Comparison of ENCODE assay signal across 15 cellular contexts in the genomic region with DNA sequence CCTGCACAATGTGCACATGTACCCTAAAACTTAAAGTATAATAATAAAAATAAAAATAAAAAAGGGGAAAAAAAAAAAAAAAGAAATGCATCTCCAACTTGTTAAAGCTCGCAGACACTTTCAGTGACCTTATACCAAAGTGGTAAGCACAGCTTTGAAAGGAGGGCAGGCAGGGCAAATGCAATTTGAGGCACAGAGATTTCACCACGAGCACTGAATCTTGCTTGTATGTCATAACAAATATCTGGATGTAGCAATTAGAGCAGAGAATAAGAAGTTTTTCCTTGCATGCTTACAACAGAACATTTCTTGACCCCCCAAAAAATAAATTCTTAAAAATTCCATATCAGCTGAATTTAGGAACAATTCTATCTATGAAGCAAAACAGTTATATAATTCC.
DNase-seq lines count a peak whose midpoint lies in the region; ATAC-seq, FAIRE-seq and TF ChIP-seq lines count a peak whose summit lies in the region.
"Had no signal": no experiment of that assay in that cellular context is flagged by ENCODE, and none has a peak within 500 bp of the region (broad histone marks: within the 10 kb centered on the region; RNA-seq: fewer than 3 reads in every experiment).

No MANE protein-coding gene starts in this region.

- H3K4me1 ChIP-seq in left ventricle myocardium inferior (peaks cover 50% of the 10 kb centered on the region), K562 (replicated peaks in 1 of 2; ENCODE audit: control insufficient read depth in 2 of 2, insufficient read depth in 2 of 2, low read length in 2 of 2) (peaks cover 0 to 16% of the 10 kb centered on the region in 2 experiments; a peak in 3 of 5 replicates), mesenchymal stem cell (ENCODE audit: control insufficient read depth, insufficient read depth, low read depth, low read length) (peaks cover 5% of the 10 kb centered on the region), thyroid gland (peaks cover 52 to 73% of the 10 kb centered on the region in 2 donors)

- CTCF ChIA-PET in K562 (lab: Yijun Ruan, JAX; ENCODE audit: low intra/inter-chr PET ratio), result no interaction called here

- no peak for TF ChIP-seq RAD21 in K562 (CRISPR knock-in tag; conservative IDR thresholded peaks at IDR 0.05 in 1 of 2, IDR thresholded peaks at IDR 0.05 in 1 of 2)

- H2BK15ac ChIP-seq in mesenchymal stem cell (ENCODE audit: low read depth, poor library complexity, severe bottlenecking), result no peak overlapping the region

- no peaks in the 10 kb centered on the region for H3K36me3 ChIP-seq in left ventricle myocardium inferior
- no peaks in the 10 kb centered on the region for H3K36me3 ChIP-seq in K562 (ENCODE audit: control insufficient read depth, insufficient read depth, low read length)
- H3K36me3 ChIP-seq in mesenchymal stem cell (ENCODE audit: control insufficient read depth in 1 of 2, insufficient read depth in 2 of 2, low read depth in 1 of 2, low read length in 2 of 2), result peaks cover 0 to 64% of the 10 kb centered on the region in 2 experiments
- no peaks in the 10 kb centered on the region for H3K36me3 ChIP-seq in thyroid gland
- H3K36me3 ChIP-seq: BLaER1 treated with 17β-estradiol and CSF1 and Interleukin-3, amounts not matched to agents 10 nM and 100 nM had no signal

- H3K79me1 ChIP-seq in mesenchymal stem cell (replicated peaks; ENCODE audit: low read length, poor library complexity, severe bottlenecking), result peaks cover 12% of the 10 kb centered on the region

- H2BK12ac ChIP-seq in mesenchymal stem cell (ENCODE audit: low read length in 2 of 2), result no peak overlapping the region

- no peak for TF ChIP-seq CTCF in left ventricle myocardium inferior (IDR thresholded peaks at IDR 0.05; ENCODE audit: borderline replicate concordance)
- TF ChIP-seq CTCF in K562 (IDR thresholded peaks at IDR 0.05 in 2 of 3, conservative IDR thresholded peaks at IDR 0.05 in 1 of 3; ENCODE audit: insufficient read depth in 2 of 3, low read depth in 1 of 3, low read length in 3 of 3), result no peak
- no peak for TF ChIP-seq CTCF in thyroid gland (IDR thresholded peaks at IDR 0.05)

- no peaks in the 10 kb centered on the region for H3K79me2 ChIP-seq in K562 (ENCODE audit: control insufficient read depth, insufficient read depth, low read length)

- no peak for ATAC-seq in left cardiac atrium
- ATAC-seq in K562, result no peak
- ATAC-seq: GM23338 had no signal

- H3K4me2 ChIP-seq in K562 (ENCODE audit: insufficient read depth, low read length) (no peak overlapping the region), mesenchymal stem cell (ENCODE audit: low read length, poor library complexity, severe bottlenecking) (no peak overlapping the region)
- H3K4me2 ChIP-seq: GM23338 had no signal

- no peak overlapping the region for H2BK5ac ChIP-seq in mesenchymal stem cell (ENCODE audit: low read depth, low read length, poor library complexity, severe bottlenecking)

- H3K9me1 ChIP-seq in K562 (ENCODE audit: control insufficient read depth, insufficient read depth, low read length), result no peaks in the 10 kb centered on the region

- H3K4me3 ChIP-seq in left ventricle myocardium inferior (no peak overlapping the region), K562 (no peak overlapping the region), mesenchymal stem cell (ENCODE audit: insufficient read depth in 1 of 2, low read depth in 1 of 2, low read length in 2 of 2) (no peak overlapping the region), thyroid gland (replicated peaks in 1 of 3) (no peak overlapping the region)
- H3K4me3 ChIP-seq: BLaER1 treated with 17β-estradiol and CSF1 and Interleukin-3, amounts not matched to agents 10 nM and 100 nM; GM23338 had no signal

- H3K9ac ChIP-seq in K562 (ENCODE audit: insufficient read depth in 1 of 2, low read depth in 2 of 2, low read length in 2 of 2), result no peak overlapping the region
- peak overlapping the region; percentile 86 for H3K9ac ChIP-seq in mesenchymal stem cell (ENCODE audit: low read length)
- H3K9ac ChIP-seq: BLaER1 treated with 17β-estradiol and CSF1 and Interleukin-3, amounts not matched to agents 10 nM and 100 nM had no signal

- H4K8ac ChIP-seq in mesenchymal stem cell (ENCODE audit: low read length), result no peak overlapping the region

- DNase-seq in left ventricle myocardium inferior (no peak), left cardiac atrium (no peak), K562 (ENCODE audit: extremely low read depth in 1 of 4, low spot score in 3 of 4) (no peak), mesenchymal stem cell (no peak), thyroid gland (no peak), cortex of kidney (lab: John Stamatoyannopoulos, UW) (no peak), NCI-H2171 (lab: John Stamatoyannopoulos, UW) (no peak), cerebellum (ENCODE audit: low spot score) (no peak)
- DNase-seq: CD4-positive, CD25-positive, alpha-beta regulatory T cell; DMS53; GF-D8; H7 had no signal

- FAIRE-seq in K562 (lab: Jason Lieb, UNC), result no peak

- H3K27ac ChIP-seq in left ventricle myocardium inferior (replicated peaks) (peak overlapping the region; percentile 6), K562 (ENCODE audit: extremely low read depth, low read depth, low read length) (no peak overlapping the region), mesenchymal stem cell (ENCODE audit: low read length, poor library complexity, severe bottlenecking) (no peak overlapping the region), thyroid gland (peak overlapping the region; percentile 25 to 50 (median 35))
- H3K27ac ChIP-seq: 22Rv1; BLaER1 treated with 17β-estradiol and CSF1 and Interleukin-3, amounts not matched to agents 10 nM and 100 nM had no signal

- no TSS peak for BruUV-seq in K562 (replicated peaks; lab: Mats Ljungman, UMichigan)

- no peak overlapping the region for H3K23ac ChIP-seq in mesenchymal stem cell (ENCODE audit: low read length in 2 of 2)

- H3K18ac ChIP-seq in mesenchymal stem cell (ENCODE audit: low read depth in 1 of 2, low read length in 2 of 2), result no peak overlapping the region

- H3K9me3 ChIP-seq in left ventricle myocardium inferior (replicated peaks) (no peaks in the 10 kb centered on the region), K562 (replicated peaks; ENCODE audit: control insufficient read depth, insufficient read depth, low read depth, low read length) (no peaks in the 10 kb centered on the region), mesenchymal stem cell (ENCODE audit: control insufficient read depth, low read length) (no peaks in the 10 kb centered on the region), thyroid gland (no peaks in the 10 kb centered on the region)
- H3K9me3 ChIP-seq: BLaER1 treated with 17β-estradiol and CSF1 and Interleukin-3, amounts not matched to agents 10 nM and 100 nM had no signal

- H2AFZ ChIP-seq in K562 (ENCODE audit: low read depth, low read length) (0 out of 2 replicates have a peak overlapping the region, but pooled peaks have one; percentile 75), mesenchymal stem cell (ENCODE audit: low read depth, low read length) (no peak overlapping the region)
- H2AFZ ChIP-seq: GM23338 had no signal

- POLR2A ChIA-PET in K562 (lab: Yijun Ruan, JAX), result interaction anchor here (0.5 to 1.5 kb wide), 5 partner anchors 9 to 166 kb away, joined by 3 to 6 read pairs (median 3); no protein-coding TSS in a partner anchor

- intact Hi-C loops in left ventricle myocardium inferior (cut with micrococcal nuclease) (no loop called here), left cardiac atrium (cut with DNase I) (no loop called here), K562 (cut with micrococcal nuclease) (no loop called here), thyroid gland (cut with DNase I) (no loop called here)

- no peak for TF ChIP-seq POLR2A in K562 (conservative IDR thresholded peaks at IDR 0.05)
- TF ChIP-seq POLR2A in thyroid gland (IDR thresholded peaks at IDR 0.05), result no peak

- WGBS in K562 (ENCODE audit: insufficient coverage, low coverage, missing lambda C conversion rate), result 92% methylated on average over 2 of the region's 2 CpGs
- 100% methylated on average over 1 of the region's 2 CpGs for WGBS in mesenchymal stem cell
- 93 to 94% methylated on average over 2 of the region's 2 CpGs for WGBS in thyroid gland, 2 donors

- no peak overlapping the region for H4K91ac ChIP-seq in mesenchymal stem cell (ENCODE audit: low read length)

- no peaks in the 10 kb centered on the region for H4K20me1 ChIP-seq in K562 (replicated peaks; ENCODE audit: control insufficient read depth, insufficient read depth, low read length)
- H4K20me1 ChIP-seq: BLaER1 treated with 17β-estradiol and CSF1 and Interleukin-3, amounts not matched to agents 10 nM and 100 nM had no signal

- H2AK5ac ChIP-seq in mesenchymal stem cell (ENCODE audit: low read length, severe bottlenecking), result no peak overlapping the region

- no peak overlapping the region for H3K14ac ChIP-seq in mesenchymal stem cell (ENCODE audit: low read length in 2 of 2)

- H3K27me3 ChIP-seq in left ventricle myocardium inferior (ENCODE audit: low read depth) (no peaks in the 10 kb centered on the region), K562 (ENCODE audit: control insufficient read depth in 2 of 2, insufficient read depth in 2 of 2, low read length in 2 of 2) (no peaks in the 10 kb centered on the region), mesenchymal stem cell (ENCODE audit: control insufficient read depth in 1 of 2, insufficient read depth in 1 of 2, low read length in 2 of 2) (no peaks in the 10 kb centered on the region), thyroid gland (no peaks in the 10 kb centered on the region)
- H3K27me3 ChIP-seq: BLaER1 treated with 17β-estradiol and CSF1 and Interleukin-3, amounts not matched to agents 10 nM and 100 nM had no signal

- no peak for TF ChIP-seq EP300 in K562 (IDR thresholded peaks at IDR 0.05; ENCODE audit: low read length)

- no peak overlapping the region for H3K4ac ChIP-seq in mesenchymal stem cell (ENCODE audit: low read depth in 1 of 2, low read length in 2 of 2)

- in situ Hi-C loops in K562 (cut with MboI), result no loop called here

- H2BK120ac ChIP-seq in mesenchymal stem cell (ENCODE audit: low read depth, low read length), result no peak overlapping the region

TF ChIP-seq in K562, 482 proteins besides CTCF, POLR2A, EP300 and RAD21 (continues in another document):
- TF ChIP-seq CBX5 (IDR thresholded peaks at IDR 0.05; ENCODE audit: borderline replicate concordance, low read depth) (no peak), CREB1 (IDR thresholded peaks at IDR 0.05) (no peak), CREB1 (CRISPR knock-in tag; IDR thresholded peaks at IDR 0.05) (no peak), TRIM28 (IDR thresholded peaks at IDR 0.05) (no peak), ARID1B (IDR thresholded peaks at IDR 0.05) (no peak), ZNF174 (CRISPR knock-in tag; IDR thresholded peaks at IDR 0.05) (no peak), ZNF57 (CRISPR knock-in tag; IDR thresholded peaks at IDR 0.05) (no peak), CREM (IDR thresholded peaks at IDR 0.05; ENCODE audit: low read depth) (no peak)
- TF ChIP-seq, protein P1, sequence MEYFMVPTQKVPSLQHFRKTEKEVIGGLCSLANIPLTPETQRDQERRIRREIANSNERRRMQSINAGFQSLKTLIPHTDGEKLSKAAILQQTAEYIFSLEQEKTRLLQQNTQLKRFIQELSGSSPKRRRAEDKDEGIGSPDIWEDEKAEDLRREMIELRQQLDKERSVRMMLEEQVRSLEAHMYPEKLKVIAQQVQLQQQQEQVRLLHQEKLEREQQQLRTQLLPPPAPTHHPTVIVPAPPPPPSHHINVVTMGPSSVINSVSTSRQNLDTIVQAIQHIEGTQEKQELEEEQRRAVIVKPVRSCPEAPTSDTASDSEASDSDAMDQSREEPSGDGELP (CRISPR knock-in tag; IDR thresholded peaks at IDR 0.05; ENCODE audit: borderline replicate concordance), result no peak

Comparison
In these comparisons a context has a peak if more than half of its experiments do, and no peak if none do; other contexts are left out.
1. H3K27ac ChIP-seq: peak in left ventricle myocardium inferior (single experiment) and thyroid gland (3 of 3); none in K562 (single experiment) and mesenchymal stem cell (single experiment).